ENCODE assay signal across 14 cellular contexts in the genomic region with DNA sequence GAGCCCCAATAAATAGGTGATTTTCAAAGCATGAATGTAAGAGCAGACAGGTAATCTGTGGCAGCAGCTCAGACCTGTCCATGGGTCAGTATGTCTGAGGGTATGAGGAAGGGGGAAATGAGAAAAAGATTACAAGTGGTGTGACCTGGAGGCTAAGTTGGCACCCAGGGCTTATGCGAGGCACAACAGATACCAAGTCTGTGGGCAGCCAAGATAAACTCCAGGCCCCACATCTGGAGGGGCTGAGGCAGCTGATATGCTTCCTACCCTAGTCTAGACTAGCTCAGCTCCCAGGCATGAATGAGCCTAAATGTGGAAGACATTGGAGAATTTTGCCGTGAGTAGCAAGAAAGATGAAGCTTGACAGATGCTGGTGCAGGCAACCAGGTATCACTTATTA.
A peak's percentile ranks its signal among the peaks of the same experiment; 100 is the strongest.
DNase-seq lines count a peak whose midpoint lies in the region; ATAC-seq and TF ChIP-seq lines count a peak whose summit lies in the region.
"Had no signal": no experiment of that assay in that cellular context is flagged by ENCODE, and none has a peak within 500 bp of the region (broad histone marks: within the 10 kb centered on the region; RNA-seq: fewer than 3 reads in every experiment).

No MANE protein-coding gene starts in this region.

- peaks cover 5% of the 10 kb centered on the region for H3K36me3 Mint-ChIP-seq in activated naive CD4-positive, alpha-beta T cell treated with anti-CD3 and anti-CD28 coated beads, Interleukin-2, amount 10 ng/mL, durations not matched to agents 7 days and 5 days
- no peaks in the 10 kb centered on the region for H3K36me3 Mint-ChIP-seq in activated naive CD4-positive, alpha-beta T cell treated with anti-CD3 and anti-CD28 coated beads for 36 hours (ENCODE audit: low read depth)
- no peaks in the 10 kb centered on the region for H3K36me3 Mint-ChIP-seq in natural killer cell
- no peaks in the 10 kb centered on the region for H3K36me3 Mint-ChIP-seq in stimulated activated effector memory CD8-positive, alpha-beta T cell treated with anti-CD3 and anti-CD28 coated beads, Interleukin-12 subunit alpha, Interleukin-12 subunit beta, amount 100 ng/mL, for 72 hours

- no peaks in the 10 kb centered on the region for H3K9me3 Mint-ChIP-seq in activated naive CD4-positive, alpha-beta T cell treated with anti-CD3 and anti-CD28 coated beads, Interleukin-2, amount 10 ng/mL, durations not matched to agents 7 days and 5 days
- H3K9me3 Mint-ChIP-seq in activated naive CD4-positive, alpha-beta T cell treated with anti-CD3 and anti-CD28 coated beads for 36 hours = no peaks in the 10 kb centered on the region
- H3K9me3 Mint-ChIP-seq in natural killer cell = no peaks in the 10 kb centered on the region
- no peaks in the 10 kb centered on the region for H3K9me3 Mint-ChIP-seq in stimulated activated effector memory CD8-positive, alpha-beta T cell treated with anti-CD3 and anti-CD28 coated beads, Interleukin-12 subunit alpha, Interleukin-12 subunit beta, amount 100 ng/mL, for 72 hours
- H3K9me3 Mint-ChIP-seq: GM23338 had no signal

- ATAC-seq in natural killer cell = no peak
- no peak for ATAC-seq in stimulated activated effector memory CD8-positive, alpha-beta T cell treated with anti-CD3 and anti-CD28 coated beads, Interleukin-12 subunit alpha, Interleukin-12 subunit beta, amount 100 ng/mL, for 72 hours
- ATAC-seq: GM23338 had no signal

- peak overlapping the region; percentile 6 for H3K27ac Mint-ChIP-seq in activated naive CD4-positive, alpha-beta T cell treated with anti-CD3 and anti-CD28 coated beads, Interleukin-2, amount 10 ng/mL, durations not matched to agents 7 days and 5 days
- H3K27ac Mint-ChIP-seq in activated naive CD4-positive, alpha-beta T cell treated with anti-CD3 and anti-CD28 coated beads for 36 hours = no peak overlapping the region
- peak overlapping the region; percentile 84 to 88 for H3K27ac Mint-ChIP-seq in natural killer cell
- H3K27ac Mint-ChIP-seq in stimulated activated effector memory CD8-positive, alpha-beta T cell treated with anti-CD3 and anti-CD28 coated beads, Interleukin-12 subunit alpha, Interleukin-12 subunit beta, amount 100 ng/mL, for 72 hours = no peak overlapping the region
- H3K27ac Mint-ChIP-seq: CD8-positive, alpha-beta memory T cell; GM23338 had no signal

- intact Hi-C loops in activated naive CD4-positive, alpha-beta T cell treated with anti-CD3 and anti-CD28 coated beads for 36 hours (cut with micrococcal nuclease) = no loop called here
- intact Hi-C loops in natural killer cell (cut with micrococcal nuclease) (loop anchor here (5.0 kb wide), 2 partner anchors 40 to 65 kb away; no protein-coding TSS in a partner anchor), posterior cingulate gyrus (cut with DNase I) (no loop called here)

- peaks cover 6% of the 10 kb centered on the region for H3K27me3 Mint-ChIP-seq in activated naive CD4-positive, alpha-beta T cell treated with anti-CD3 and anti-CD28 coated beads, Interleukin-2, amount 10 ng/mL, durations not matched to agents 7 days and 5 days
- no peaks in the 10 kb centered on the region for H3K27me3 Mint-ChIP-seq in activated naive CD4-positive, alpha-beta T cell treated with anti-CD3 and anti-CD28 coated beads for 36 hours (ENCODE audit: low read depth)
- H3K27me3 Mint-ChIP-seq in natural killer cell (ENCODE audit: low read depth in 2 of 2) = no peaks in the 10 kb centered on the region

- no peak for TF ChIP-seq CTCF in natural killer cell (IDR thresholded peaks at IDR 0.05)

- H3K4me3 Mint-ChIP-seq in activated naive CD4-positive, alpha-beta T cell treated with anti-CD3 and anti-CD28 coated beads, Interleukin-2, amount 10 ng/mL, durations not matched to agents 7 days and 5 days = no peak overlapping the region
- no peak overlapping the region for H3K4me3 Mint-ChIP-seq in activated naive CD4-positive, alpha-beta T cell treated with anti-CD3 and anti-CD28 coated beads for 36 hours
- no peak overlapping the region for H3K4me3 Mint-ChIP-seq in natural killer cell
- H3K4me3 Mint-ChIP-seq in stimulated activated effector memory CD8-positive, alpha-beta T cell treated with anti-CD3 and anti-CD28 coated beads, Interleukin-12 subunit alpha, Interleukin-12 subunit beta, amount 100 ng/mL, for 72 hours = no peak overlapping the region
- H3K4me3 Mint-ChIP-seq: CD8-positive, alpha-beta memory T cell; GM23338 had no signal

- CTCF ChIA-PET in activated naive CD4-positive, alpha-beta T cell treated with anti-CD3 and anti-CD28 coated beads, Interleukin-2, amount 10 ng/mL, durations not matched to agents 7 days and 5 days (lab: Charles Lee) = interaction anchor here (1.5 kb wide), 1 partner anchor 80 kb away, joined by 4 read pairs; no protein-coding TSS in a partner anchor
- CTCF ChIA-PET in activated naive CD4-positive, alpha-beta T cell treated with anti-CD3 and anti-CD28 coated beads for 36 hours (lab: Charles Lee) = no interaction called here

- DNase-seq in activated naive CD4-positive, alpha-beta T cell treated with anti-CD3 and anti-CD28 coated beads, Interleukin-2, amount 10 ng/mL, durations not matched to agents 7 days and 5 days = no peak
- DNase-seq in activated naive CD4-positive, alpha-beta T cell treated with anti-CD3 and anti-CD28 coated beads for 36 hours = no peak
- DNase-seq in erythroblast (lab: John Stamatoyannopoulos, UW) (peak; percentile 92 to 96), natural killer cell (no peak), posterior cingulate gyrus (no peak), NCI-H2196 treated with DMSO at 0.1 percent for 48 hours (lab: John Stamatoyannopoulos, UW; ENCODE audit: unreplicated experiment) (no peak)
- DNase-seq in stimulated activated effector memory CD8-positive, alpha-beta T cell treated with anti-CD3 and anti-CD28 coated beads, Interleukin-12 subunit alpha, Interleukin-12 subunit beta, amount 100 ng/mL, for 72 hours (ENCODE audit: low spot score in 2 of 2) = no peak
- DNase-seq in activated CD8-positive, alpha-beta memory T cell treated with anti-CD3 and anti-CD28 coated beads for 24 hours = no peak
- DNase-seq: Caco-2; CD8-positive, alpha-beta memory T cell; DMS53; GF-D8; H7 had no signal

- peaks cover 28% of the 10 kb centered on the region for H3K4me1 Mint-ChIP-seq in activated naive CD4-positive, alpha-beta T cell treated with anti-CD3 and anti-CD28 coated beads, Interleukin-2, amount 10 ng/mL, durations not matched to agents 7 days and 5 days
- H3K4me1 Mint-ChIP-seq in activated naive CD4-positive, alpha-beta T cell treated with anti-CD3 and anti-CD28 coated beads for 36 hours (ENCODE audit: low read depth) = peaks cover 36% of the 10 kb centered on the region
- H3K4me1 Mint-ChIP-seq in natural killer cell = peaks cover 33 to 40% of the 10 kb centered on the region in 2 donors
- H3K4me1 Mint-ChIP-seq in stimulated activated effector memory CD8-positive, alpha-beta T cell treated with anti-CD3 and anti-CD28 coated beads, Interleukin-12 subunit alpha, Interleukin-12 subunit beta, amount 100 ng/mL, for 72 hours = peaks cover 46% of the 10 kb centered on the region
- H3K4me1 Mint-ChIP-seq: GM23338 had no signal

- TF ChIP-seq POLR2A in erythroblast (IDR thresholded peaks at IDR 0.05; ENCODE audit: low read length) = no peak

Comparison
In these comparisons a context has a peak if more than half of its experiments do, and no peak if none do; other contexts are left out.
1. H3K27ac Mint-ChIP-seq: peak in activated naive CD4-positive, alpha-beta T cell treated with anti-CD3 and anti-CD28 coated beads, Interleukin-2, amount 10 ng/mL, durations not matched to agents 7 days and 5 days (single experiment) and natural killer cell (2 of 2); none in activated naive CD4-positive, alpha-beta T cell treated with anti-CD3 and anti-CD28 coated beads for 36 hours (single experiment) and stimulated activated effector memory CD8-positive, alpha-beta T cell treated with anti-CD3 and anti-CD28 coated beads, Interleukin-12 subunit alpha, Interleukin-12 subunit beta, amount 100 ng/mL, for 72 hours (single experiment).
2. DNase-seq: peak in erythroblast (2 of 2); none in activated naive CD4-positive, alpha-beta T cell treated with anti-CD3 and anti-CD28 coated beads, Interleukin-2, amount 10 ng/mL, durations not matched to agents 7 days and 5 days (single experiment), activated naive CD4-positive, alpha-beta T cell treated with anti-CD3 and anti-CD28 coated beads for 36 hours (single experiment), natural killer cell (single experiment), posterior cingulate gyrus (0 of 10), stimulated activated effector memory CD8-positive, alpha-beta T cell treated with anti-CD3 and anti-CD28 coated beads, Interleukin-12 subunit alpha, Interleukin-12 subunit beta, amount 100 ng/mL, for 72 hours (0 of 2), activated CD8-positive, alpha-beta memory T cell treated with anti-CD3 and anti-CD28 coated beads for 24 hours (single experiment) and NCI-H2196 treated with DMSO at 0.1 percent for 48 hours (single experiment).